ENCODE assay signal across 30 cellular contexts in genomic region chr10:98621630-98622029, GRCh38.
"Had no signal": no experiment of that assay in that cellular context is flagged by ENCODE, and none has a peak within 500 bp of the region (broad histone marks: within the 10 kb centered on the region; RNA-seq: fewer than 3 reads in every experiment).

No MANE protein-coding gene starts in this region.

- H3K4me3 ChIP-seq: esophagus muscularis mucosa, mucosa of descending colon, pancreas, psoas muscle, right atrium auricular region, smooth muscle cell, upper lobe of left lung, vagina had no signal

- H3K27ac ChIP-seq: esophagus muscularis mucosa, pancreas, psoas muscle, right atrium auricular region, upper lobe of left lung, vagina, VCaP had no signal

- H3K27me3 ChIP-seq: esophagus muscularis mucosa, pancreas, right atrium auricular region, upper lobe of left lung, vagina had no signal

- DNase-seq: activated CD4-positive, alpha-beta memory T cell treated with anti-CD3 and anti-CD28 coated beads, Interleukin-2, amount 10 ng/mL, durations not matched to agents 7 days and 5 days; activated CD4-positive, alpha-beta T cell treated with anti-CD3 and anti-CD28 coated beads, Interleukin-2, amount 10 ng/mL, durations not matched to agents 24 days and 14 days; activated CD4-positive, CD25-positive, alpha-beta regulatory T cell treated with anti-CD3 and anti-CD28 coated beads, Interleukin-2, amount 50 U/mL, for 72 hours; activated CD8-positive, alpha-beta memory T cell treated with anti-CD3 and anti-CD28 coated beads, Interleukin-2, amount 50 U/mL, for 48 hours; activated gamma-delta T cell; activated naive CD4-positive, alpha-beta T cell treated with anti-CD3 and anti-CD28 coated beads, Interleukin-2, amount 50 U/mL, for 16 hours; activated naive CD8-positive, alpha-beta T cell treated with anti-CD3 and anti-CD28 coated beads, Interleukin-2, amount 50 U/mL, for 24 hours; activated T-cell treated with anti-CD3 and anti-CD28 coated beads, Interleukin-2, amount 50 U/mL, for 24 hours; amygdala; caudate nucleus; foreskin melanocyte; mucosa of descending colon; pancreas; psoas muscle; stimulated activated CD4-positive, alpha-beta T cell treated with anti-CD3 and anti-CD28 coated beads, Interleukin-1b, Interleukin-23, amount 100 ng/mL, for 48 hours; stimulated activated CD4-positive, alpha-beta T cell treated with anti-CD3 and anti-CD28 coated beads, Interleukin-4, amount 100 ng/mL, for 4 hours; stimulated activated CD8-positive, alpha-beta memory T cell treated with anti-CD3 and anti-CD28 coated beads, Interleukin-4, amount 100 ng/mL, for 48 hours; stimulated activated naive CD8-positive, alpha-beta T cell treated with anti-CD3 and anti-CD28 coated beads, Interleukin-15, amount 100 ng/mL, for 72 hours; substantia nigra; T-helper 9 cell; upper lobe of left lung had no signal

- H3K36me3 ChIP-seq: esophagus muscularis mucosa, pancreas, right atrium auricular region, upper lobe of left lung, vagina had no signal

- H3K4me2 ChIP-seq: smooth muscle cell had no signal

- H3K27me3 Mint-ChIP-seq: stimulated activated memory B cell treated with anti-CD40 and anti-IgM and Interleukin-4, amounts not matched to agents 10 μg/mL and 1 μg/mL and 100 μg/mL, for 72 hours; stimulated activated naive CD8-positive, alpha-beta T cell treated with anti-CD3 and anti-CD28 coated beads, Interleukin-15, amount 100 ng/mL, for 72 hours had no signal

- H3K4me1 Mint-ChIP-seq: activated CD4-positive, alpha-beta T cell treated with anti-CD3 and anti-CD28 coated beads, Interleukin-2, amount 10 ng/mL, durations not matched to agents 24 days and 14 days; activated naive CD8-positive, alpha-beta T cell treated with anti-CD3 and anti-CD28 coated beads, Interleukin-2, amount 50 U/mL, for 24 hours; memory B cell; stimulated activated naive CD8-positive, alpha-beta T cell treated with anti-CD3 and anti-CD28 coated beads, Interleukin-15, amount 100 ng/mL, for 72 hours had no signal

- H3K27ac Mint-ChIP-seq: activated CD4-positive, alpha-beta memory T cell treated with anti-CD3 and anti-CD28 coated beads, Interleukin-2, amount 10 ng/mL, durations not matched to agents 7 days and 5 days; activated CD4-positive, alpha-beta T cell treated with anti-CD3 and anti-CD28 coated beads, Interleukin-2, amount 10 ng/mL, durations not matched to agents 24 days and 14 days; activated naive CD8-positive, alpha-beta T cell treated with anti-CD3 and anti-CD28 coated beads, Interleukin-2, amount 50 U/mL, for 24 hours; activated T-cell treated with anti-CD3 and anti-CD28 coated beads, Interleukin-2, amount 50 U/mL, for 24 hours; memory B cell; natural killer cell treated with Interleukin-12 subunit alpha and Interleukin-12 subunit beta and Interleukin-15 and Interleukin-18, amount 100 ng/mL, for 72 hours; stimulated activated memory B cell treated with anti-CD40 and anti-IgM and Interleukin-4, amounts not matched to agents 10 μg/mL and 1 μg/mL and 100 μg/mL, for 72 hours; stimulated activated naive CD8-positive, alpha-beta T cell treated with anti-CD3 and anti-CD28 coated beads, Interleukin-15, amount 100 ng/mL, for 72 hours; T-helper 1 cell treated with Interleukin-12 subunit alpha and Interleukin-12 subunit beta and Interleukin-4 antibody, amounts not matched to agents 30 μg/mL and 1 μg/mL, for 36 hours had no signal

- H3K9me3 ChIP-seq: esophagus muscularis mucosa, mucosa of descending colon, pancreas, psoas muscle, upper lobe of left lung, vagina had no signal

- H3K9me3 Mint-ChIP-seq: activated CD4-positive, alpha-beta memory T cell treated with anti-CD3 and anti-CD28 coated beads, Interleukin-2, amount 10 ng/mL, durations not matched to agents 7 days and 5 days; activated CD4-positive, alpha-beta T cell treated with anti-CD3 and anti-CD28 coated beads, Interleukin-2, amount 10 ng/mL, durations not matched to agents 24 days and 14 days; activated naive CD8-positive, alpha-beta T cell treated with anti-CD3 and anti-CD28 coated beads, Interleukin-2, amount 50 U/mL, for 24 hours; activated T-cell treated with anti-CD3 and anti-CD28 coated beads, Interleukin-2, amount 50 U/mL, for 24 hours; natural killer cell treated with Interleukin-12 subunit alpha and Interleukin-12 subunit beta and Interleukin-15 and Interleukin-18, amount 100 ng/mL, for 72 hours; stimulated activated memory B cell treated with anti-CD40 and anti-IgM and Interleukin-4, amounts not matched to agents 10 μg/mL and 1 μg/mL and 100 μg/mL, for 72 hours; stimulated activated naive CD8-positive, alpha-beta T cell treated with anti-CD3 and anti-CD28 coated beads, Interleukin-15, amount 100 ng/mL, for 72 hours; T-helper 1 cell treated with Interleukin-12 subunit alpha and Interleukin-12 subunit beta and Interleukin-4 antibody, amounts not matched to agents 30 μg/mL and 1 μg/mL, for 36 hours had no signal

- ATAC-seq: activated naive CD8-positive, alpha-beta T cell treated with anti-CD3 and anti-CD28 coated beads, Interleukin-2, amount 50 U/mL, for 24 hours; mucosa of descending colon; pancreas; psoas muscle; stimulated activated memory B cell treated with anti-CD40 and anti-IgM and Interleukin-4, amounts not matched to agents 10 μg/mL and 1 μg/mL and 100 μg/mL, for 72 hours; stimulated activated naive CD8-positive, alpha-beta T cell treated with anti-CD3 and anti-CD28 coated beads, Interleukin-15, amount 100 ng/mL, for 72 hours had no signal

- H3K4me3 Mint-ChIP-seq: activated CD4-positive, alpha-beta memory T cell treated with anti-CD3 and anti-CD28 coated beads, Interleukin-2, amount 10 ng/mL, durations not matched to agents 7 days and 5 days; activated CD4-positive, alpha-beta T cell treated with anti-CD3 and anti-CD28 coated beads, Interleukin-2, amount 10 ng/mL, durations not matched to agents 24 days and 14 days; activated naive CD8-positive, alpha-beta T cell treated with anti-CD3 and anti-CD28 coated beads, Interleukin-2, amount 50 U/mL, for 24 hours; activated T-cell treated with anti-CD3 and anti-CD28 coated beads, Interleukin-2, amount 50 U/mL, for 24 hours; memory B cell; natural killer cell treated with Interleukin-12 subunit alpha and Interleukin-12 subunit beta and Interleukin-15 and Interleukin-18, amount 100 ng/mL, for 72 hours; stimulated activated memory B cell treated with anti-CD40 and anti-IgM and Interleukin-4, amounts not matched to agents 10 μg/mL and 1 μg/mL and 100 μg/mL, for 72 hours; stimulated activated naive CD8-positive, alpha-beta T cell treated with anti-CD3 and anti-CD28 coated beads, Interleukin-15, amount 100 ng/mL, for 72 hours; T-helper 1 cell treated with Interleukin-12 subunit alpha and Interleukin-12 subunit beta and Interleukin-4 antibody, amounts not matched to agents 30 μg/mL and 1 μg/mL, for 36 hours had no signal

- H3K36me3 Mint-ChIP-seq: memory B cell; natural killer cell treated with Interleukin-12 subunit alpha and Interleukin-12 subunit beta and Interleukin-15 and Interleukin-18, amount 100 ng/mL, for 72 hours; stimulated activated memory B cell treated with anti-CD40 and anti-IgM and Interleukin-4, amounts not matched to agents 10 μg/mL and 1 μg/mL and 100 μg/mL, for 72 hours had no signal

- H3K4me1 ChIP-seq: pancreas, psoas muscle, right atrium auricular region, upper lobe of left lung, vagina had no signal
